In genomic region chr2:139218181-139218580, GRCh38 we compare ENCODE assay signal across 13 cellular contexts.
DNase-seq lines count a peak whose midpoint lies in the region; TF ChIP-seq lines count a peak whose summit lies in the region.
"Had no signal": no experiment of that assay in that cellular context is flagged by ENCODE, and none has a peak within 500 bp of the region (broad histone marks: within the 10 kb centered on the region; RNA-seq: fewer than 3 reads in every experiment).

No MANE protein-coding gene starts in this region.

- H2AFZ ChIP-seq in osteoblast (ENCODE audit: low read length): no peak overlapping the region
- H2AFZ ChIP-seq: GM23248 had no signal

- TF ChIP-seq CTCF in osteoblast (IDR thresholded peaks at IDR 0.05; ENCODE audit: extremely low read depth, low read depth, low read length): no peak

- H4K20me1 ChIP-seq in BLaER1 (no peaks in the 10 kb centered on the region), osteoblast (ENCODE audit: insufficient read depth, low read length) (no peaks in the 10 kb centered on the region)

- H3K9me3 ChIP-seq in BLaER1 (0 out of 2 replicates have a peak, but pooled peaks cover 4% of the 10 kb centered on the region), osteoblast (ENCODE audit: low read depth, low read length) (no peaks in the 10 kb centered on the region)
- H3K9me3 ChIP-seq: Caco-2 had no signal

- H3K4me3 ChIP-seq in BLaER1 (no peak overlapping the region), osteoblast (ENCODE audit: insufficient read depth, low read length) (no peak overlapping the region)
- H3K4me3 ChIP-seq: GM23248 had no signal

- H3K4me1 ChIP-seq in BLaER1: peaks cover 15% of the 10 kb centered on the region
- no peaks in the 10 kb centered on the region for H3K4me1 ChIP-seq in osteoblast (ENCODE audit: insufficient read depth, low read length)
- H3K4me1 ChIP-seq: Caco-2 had no signal

- peak overlapping the region; percentile 39 for H3K4me2 ChIP-seq in BLaER1
- H3K4me2 ChIP-seq in osteoblast (ENCODE audit: insufficient read depth, low read length): no peak overlapping the region

- no peak overlapping the region for H3K27ac ChIP-seq in BLaER1
- H3K27ac ChIP-seq in cingulate gyrus (ENCODE audit: low read depth, low read length): peak overlapping the region; percentile 19
- no peak overlapping the region for H3K27ac ChIP-seq in osteoblast (ENCODE audit: low read depth, low read length)
- H3K27ac ChIP-seq: GM23248 had no signal

- H3K36me3 ChIP-seq in BLaER1: no peaks in the 10 kb centered on the region
- no peaks in the 10 kb centered on the region for H3K36me3 ChIP-seq in osteoblast (ENCODE audit: insufficient read depth, low read length)

- H3K79me2 ChIP-seq in osteoblast (ENCODE audit: insufficient read depth, low read length): no peaks in the 10 kb centered on the region

- peak; percentile 33 for DNase-seq in NCI-H226
- DNase-seq in kidney tubule cell (ENCODE audit: low spot score): peak; percentile 91
- DNase-seq in HuH-7.5 (ENCODE audit: low spot score): no peak
- DNase-seq in COR-L47 (lab: John Stamatoyannopoulos, UW): no peak
- DNase-seq in AG20443 (ENCODE audit: low spot score): no peak
- DNase-seq in osteoblast (ENCODE audit: insufficient read length, low spot score, missing footprints): no peak
- DNase-seq: 8988T; Caco-2; CD8-positive, alpha-beta T cell; GF-D8 had no signal

- H3K9ac ChIP-seq in BLaER1: no peak overlapping the region
- H3K9ac ChIP-seq: GM23248 had no signal

- H3K27me3 ChIP-seq in BLaER1 (no peaks in the 10 kb centered on the region), osteoblast (ENCODE audit: insufficient read depth, low read length) (no peaks in the 10 kb centered on the region)

Comparison
In these comparisons a context has a peak if more than half of its experiments do, and no peak if none do; other contexts are left out.
1. DNase-seq: peak in NCI-H226 (single experiment) and kidney tubule cell (single experiment); none in HuH-7.5 (single experiment), COR-L47 (single experiment), AG20443 (single experiment) and osteoblast (single experiment).